ENCODE assay signal across 12 cellular contexts in the genomic region with DNA sequence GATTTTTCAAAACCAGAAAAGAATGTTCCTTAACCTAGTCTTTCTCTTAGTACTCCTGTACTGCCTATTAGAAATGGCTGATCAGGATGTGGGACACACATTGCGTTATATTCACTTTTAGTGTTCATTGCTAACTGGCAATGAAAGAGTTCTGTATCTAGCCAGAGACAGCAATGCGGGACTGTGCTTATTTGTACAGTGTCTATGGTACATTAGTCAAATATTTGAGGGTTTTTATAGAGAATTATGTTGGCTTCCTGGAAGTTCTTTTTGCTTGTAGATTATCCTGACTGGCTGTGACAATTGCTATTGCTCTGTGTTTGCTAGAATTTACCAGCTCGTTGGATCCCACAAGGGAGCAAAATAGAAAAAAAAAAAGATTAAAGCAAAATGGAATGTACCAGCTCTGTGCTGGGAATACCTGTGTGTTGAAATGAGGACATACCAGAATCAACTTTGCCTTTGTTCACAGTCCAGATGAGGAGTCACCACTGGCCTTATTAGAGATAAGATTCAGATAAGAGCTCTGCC. TPM values are rescaled to one million over a fixed set of nuclear protein-coding genes. Genes with fewer than 3 reads are reported as not detected.
DNase-seq lines count a peak whose midpoint lies in the region; TF ChIP-seq lines count a peak whose summit lies in the region.
"Had no signal": no experiment of that assay in that cellular context is flagged by ENCODE, and none has a peak within 500 bp of the region (broad histone marks: within the 10 kb centered on the region; RNA-seq: fewer than 3 reads in every experiment).

No MANE protein-coding gene starts in this region.

- no peak overlapping the region for H3K4me3 ChIP-seq in SJCRH30
- H3K4me3 ChIP-seq in osteoblast (ENCODE audit: insufficient read depth, low read length) = peak overlapping the region; percentile 25

- TF ChIP-seq CTCF in osteoblast (IDR thresholded peaks at IDR 0.05; ENCODE audit: extremely low read depth, low read depth, low read length) = no peak

- H3K79me2 ChIP-seq in osteoblast (ENCODE audit: insufficient read depth, low read length) = no peaks in the 10 kb centered on the region

- H2AFZ ChIP-seq in osteoblast (ENCODE audit: low read length) = peak overlapping the region; percentile 77

- H4K20me1 ChIP-seq in osteoblast (ENCODE audit: insufficient read depth, low read length) = no peaks in the 10 kb centered on the region

- H3K9me3 ChIP-seq in SJCRH30 (replicated peaks) (no peaks in the 10 kb centered on the region; the same call in 1 of the 2 replicates), osteoblast (ENCODE audit: low read depth, low read length) (no peaks in the 10 kb centered on the region)

- H3K4me2 ChIP-seq in osteoblast (ENCODE audit: insufficient read depth, low read length) = peak overlapping the region; percentile 61

- H3K27me3 ChIP-seq in SJCRH30 (no peaks in the 10 kb centered on the region), osteoblast (ENCODE audit: insufficient read depth, low read length) (peaks cover 2% of the 10 kb centered on the region)

- H3K4me1 ChIP-seq in SJCRH30 (peaks cover 19% of the 10 kb centered on the region; the same call in 1 of the 2 replicates), osteoblast (ENCODE audit: insufficient read depth, low read length) (peaks cover 25% of the 10 kb centered on the region)

- DNase-seq in AG08395 (ENCODE audit: low spot score) (peak; percentile 19), SJCRH30 (peak; percentile 38 to 58), fibroblast of gingiva (ENCODE audit: low read depth) (peak; percentile 86), osteoblast (ENCODE audit: insufficient read length, low spot score, missing footprints) (peak; percentile 25), NCI-H82 treated with DMSO at 0.1 percent for 48 hours (lab: John Stamatoyannopoulos, UW; ENCODE audit: unreplicated experiment) (no peak), NCI-H187 (lab: John Stamatoyannopoulos, UW) (no peak), middle frontal gyrus (ENCODE audit: extremely low spot score, low spot score) (no peak)
- no peak for DNase-seq in activated effector memory CD4-positive, alpha-beta T cell treated with Interleukin-2 at 50 U/mL for 16 hours
- DNase-seq: GF-D8; MV-4-11; SIG-M5; stimulated activated CD4-positive, alpha-beta T cell treated with anti-CD3 and anti-CD28 coated beads, Interleukin-4, amount 100 ng/mL, for 4 hours had no signal

- H3K36me3 ChIP-seq in SJCRH30 = no peaks in the 10 kb centered on the region
- no peaks in the 10 kb centered on the region for H3K36me3 ChIP-seq in osteoblast (ENCODE audit: insufficient read depth, low read length)

- peak overlapping the region; percentile 30; the same call in 1 of the 2 replicates for H3K27ac ChIP-seq in SJCRH30
- H3K27ac ChIP-seq in osteoblast (ENCODE audit: low read depth, low read length) = peak overlapping the region; percentile 59

RNA-seq across cellular contexts. Expression of a gene that starts 22.4 kb away (rescaled TPM):
- 27.3 and 28.1 TPM in 2 replicates for total RNA-seq in SJCRH30 (2014; rRNA removed; shearing (Covaris generic))
- 62.6 and 68.1 TPM in 2 replicates for total RNA-seq in osteoblast

Comparison
In these comparisons a context has a peak if more than half of its experiments do, and no peak if none do; other contexts are left out.
1. DNase-seq: peak in AG08395 (single experiment), SJCRH30 (2 of 2), fibroblast of gingiva (single experiment) and osteoblast (single experiment); none in activated effector memory CD4-positive, alpha-beta T cell treated with Interleukin-2 at 50 U/mL for 16 hours (single experiment), NCI-H82 treated with DMSO at 0.1 percent for 48 hours (single experiment), NCI-H187 (0 of 2) and middle frontal gyrus (single experiment).